8 cellular contexts compared by ENCODE assay signal in the genomic region with DNA sequence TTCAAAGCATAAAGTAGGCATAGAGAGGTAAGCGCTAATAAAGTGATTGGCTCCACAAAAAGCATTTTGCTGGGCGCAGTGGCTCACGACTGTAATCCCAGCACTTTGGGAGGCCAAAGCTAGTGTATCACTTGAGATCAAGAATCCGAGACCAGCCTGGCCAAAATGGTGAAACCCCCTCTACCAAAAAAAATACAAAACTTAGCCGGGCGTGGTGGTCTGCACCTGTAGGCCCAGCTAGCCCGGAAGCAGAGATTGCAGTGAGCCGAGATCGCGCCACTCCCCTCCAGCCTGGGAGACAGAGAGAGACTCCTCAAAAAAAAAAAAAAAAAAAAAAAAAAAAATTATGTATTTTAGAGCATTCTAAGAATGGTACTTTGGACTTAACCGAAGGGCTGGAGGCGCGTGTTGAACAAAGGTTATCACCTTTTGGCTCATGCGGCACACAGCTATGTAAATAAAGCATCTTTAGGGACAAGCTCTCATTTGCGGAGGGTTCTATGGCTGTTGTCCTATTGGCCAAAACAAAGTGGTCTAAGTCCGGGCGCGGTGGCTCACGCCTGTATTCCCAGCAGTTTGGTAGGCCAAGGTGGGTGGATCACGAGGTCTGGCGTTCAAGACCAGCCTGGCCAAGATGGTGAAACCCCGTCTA. TPM values are rescaled to one million over a fixed set of nuclear protein-coding genes. Genes with fewer than 3 reads are reported as not detected.
DNase-seq lines count a peak whose midpoint lies in the region; ATAC-seq and TF ChIP-seq lines count a peak whose summit lies in the region.

No MANE protein-coding gene starts in this region.

- H3K4me3 ChIP-seq in HUES48 (ENCODE audit: low read depth, low read length) (peak overlapping the region; percentile 60), ascending aorta (peak overlapping the region; percentile 67 to 79), thoracic aorta (peak overlapping the region; percentile 82)

- no peak for DNase-seq in ascending aorta (ENCODE audit: low spot score in 2 of 2)
- DNase-seq in left colon, result peak; percentile 53 to 68
- no peak for DNase-seq in thoracic aorta (ENCODE audit: low spot score)
- DNase-seq in NCI-H510A treated with DMSO at 0.1 percent for 48 hours (lab: John Stamatoyannopoulos, UW), result no peak
- no peak for DNase-seq in COLO668 (lab: John Stamatoyannopoulos, UW; ENCODE audit: unreplicated experiment)

- H3K27me3 ChIP-seq in HUES48 (ENCODE audit: control insufficient read depth, insufficient read depth, low read length) (no peaks in the 10 kb centered on the region), ascending aorta (no peaks in the 10 kb centered on the region), thoracic aorta (replicated peaks; ENCODE audit: insufficient read depth) (no peaks in the 10 kb centered on the region)

- H3K4me1 ChIP-seq in HUES48 (ENCODE audit: control insufficient read depth, insufficient read depth, low read length) (peaks cover 11% of the 10 kb centered on the region), ascending aorta (peaks cover 0 to 13% of the 10 kb centered on the region in 2 donors), thoracic aorta (ENCODE audit: control insufficient read depth in 1 of 2, low read depth in 2 of 2) (peaks cover 0 to 8% of the 10 kb centered on the region in 2 donors)

- H3K36me3 ChIP-seq in HUES48 (ENCODE audit: control insufficient read depth, insufficient read depth, low read length) (no peaks in the 10 kb centered on the region), ascending aorta (no peaks in the 10 kb centered on the region), thoracic aorta (no peaks in the 10 kb centered on the region)

- no peak for TF ChIP-seq CTCF in ascending aorta (IDR thresholded peaks at IDR 0.05)
- TF ChIP-seq CTCF in thoracic aorta (IDR thresholded peaks at IDR 0.05), result no peak

- H3K27ac ChIP-seq in HUES48 (ENCODE audit: low read depth, low read length), result peak overlapping the region; percentile 96
- H3K27ac ChIP-seq in ascending aorta, result peak overlapping the region; percentile 93 to 95
- H3K27ac ChIP-seq in thoracic aorta, result peak overlapping the region; percentile 90 to 92

- peak; percentile 2 for ATAC-seq in GM18858 (IDR thresholded peaks at IDR 0.05; ENCODE audit: unreplicated experiment)
- ATAC-seq in left colon, result peak; percentile 58
- ATAC-seq in thoracic aorta (ENCODE audit: insufficient number of reproducible peaks, low FRiP score, low read depth), result no peak
- ATAC-seq in HG02571 (IDR thresholded peaks at IDR 0.05; ENCODE audit: unreplicated experiment), result no peak

- H3K9me3 ChIP-seq in HUES48 (ENCODE audit: control insufficient read depth, insufficient read depth, low read length) (peaks cover 21% of the 10 kb centered on the region; the same call in 1 of the 2 replicates), ascending aorta (no peaks in the 10 kb centered on the region), thoracic aorta (no peaks in the 10 kb centered on the region)

- intact Hi-C loops in ascending aorta (cut with DNase I), result loop anchor here (1.0 to 10.0 kb wide), 3 partner anchors 19 to 1710 kb away; a partner anchor contains a TSS
- intact Hi-C loops in left colon (cut with DNase I, micrococcal nuclease), result no loop called here

- peak overlapping the region; percentile 88 for H3K9ac ChIP-seq in HUES48 (ENCODE audit: low read depth, low read length)

RNA-seq across cellular contexts. Expression of gene HFE, which starts 17.4 kb away (rescaled TPM):
- 2.6 TPM for total RNA-seq in ascending aorta
- total RNA-seq in left colon, result 10 to 100 TPM in 1 of 2 donors, 1 to 10 TPM in 1; 8.2 to 12.0 TPM
- total RNA-seq in thoracic aorta, result 10 to 100 TPM in 1 of 2 donors, 1 to 10 TPM in 1; 8.7 to 10.1 TPM

Comparison
In these comparisons a context has a peak if more than half of its experiments do, and no peak if none do; other contexts are left out.
1. ATAC-seq: peak in GM18858 (single experiment) and left colon (single experiment); none in thoracic aorta (single experiment) and HG02571 (single experiment).
2. DNase-seq: peak in left colon (2 of 2); none in ascending aorta (0 of 2), thoracic aorta (single experiment), NCI-H510A treated with DMSO at 0.1 percent for 48 hours (single experiment) and COLO668 (single experiment).
3. Peak in every context shown above with its lines, with median percentiles within 50 percentile points of each other: H3K27ac ChIP-seq and H3K4me3 ChIP-seq.